Comparison of ENCODE assay signal across 21 cellular contexts in genomic region chrY:12576278-12576677, GRCh38.
"Had no signal": no experiment of that assay in that cellular context is flagged by ENCODE, and none has a peak within 500 bp of the region (broad histone marks: within the 10 kb centered on the region; RNA-seq: fewer than 3 reads in every experiment).

No MANE protein-coding gene starts in this region.

- ATAC-seq: left ventricle myocardium superior; lower lobe of right lung; naive thymus-derived CD8-positive, alpha-beta T cell; sciatic nerve; stimulated activated naive B cell treated with anti-CD40 and anti-IgM and Interleukin-4, amounts not matched to agents 10 μg/mL and 1 μg/mL and 100 μg/mL, for 72 hours had no signal

- DNase-seq: colonic mucosa; effector CD8-positive, alpha-beta T cell; endodermal cell; foreskin melanocyte; hypothalamus; immature natural killer cell; islet precursor cell; left ventricle myocardium superior; lower lobe of right lung; naive thymus-derived CD8-positive, alpha-beta T cell; nephron progenitor cell; nucleus accumbens; stimulated activated CD4-positive, alpha-beta T cell treated with anti-CD3 and anti-CD28 coated beads, Interleukin-4, amount 100 ng/mL, for 4 hours; stimulated activated naive B cell treated with anti-CD40 and anti-IgM and Interleukin-4, amounts not matched to agents 10 μg/mL and 1 μg/mL and 100 μg/mL, for 72 hours; upper lobe of left lung had no signal

- H3K4me1 ChIP-seq: colonic mucosa, esophagus muscularis mucosa, lower lobe of right lung, prostate gland, right atrium auricular region, tibial nerve, upper lobe of left lung had no signal

- H3K27me3 ChIP-seq: colonic mucosa, esophagus muscularis mucosa, right atrium auricular region, tibial nerve, upper lobe of left lung had no signal

- H3K27ac ChIP-seq: colonic mucosa, esophagus muscularis mucosa, lower lobe of right lung, prostate gland, right atrium auricular region, thoracic aorta, tibial nerve, upper lobe of left lung had no signal

- H3K4me3 ChIP-seq: colonic mucosa, esophagus muscularis mucosa, lower lobe of right lung, prostate gland, right atrium auricular region, thoracic aorta, tibial nerve, upper lobe of left lung had no signal

- H3K36me3 ChIP-seq: colonic mucosa, esophagus muscularis mucosa, lower lobe of right lung, prostate gland, right atrium auricular region, thoracic aorta, tibial nerve, upper lobe of left lung had no signal

- H3K9me3 ChIP-seq: colonic mucosa, esophagus muscularis mucosa, lower lobe of right lung, prostate gland, right atrium auricular region, thoracic aorta, upper lobe of left lung had no signal
